In genomic region chr1:2067393-2067792, GRCh38 we compare ENCODE assay signal across 1 cellular context.
TF ChIP-seq lines count a peak whose summit lies in the region.

No MANE protein-coding gene starts in this region.

TF ChIP-seq in IMR-90, 13 proteins besides CTCF, POLR2A, EP300 and RAD21 (continued from another document):
- TF ChIP-seq MXI1 (IDR thresholded peaks at IDR 0.05; ENCODE audit: borderline replicate concordance, low read depth, low read length) (no peak), CHD1 (IDR thresholded peaks at IDR 0.05; ENCODE audit: low read depth, low read length) (no peak), RCOR1 (IDR thresholded peaks at IDR 0.05; ENCODE audit: insufficient replicate concordance, low read length) (no peak), NFE2L2 (IDR thresholded peaks at IDR 0.05; ENCODE audit: low read depth, low read length) (no peak)
- TF ChIP-seq, protein P1, sequence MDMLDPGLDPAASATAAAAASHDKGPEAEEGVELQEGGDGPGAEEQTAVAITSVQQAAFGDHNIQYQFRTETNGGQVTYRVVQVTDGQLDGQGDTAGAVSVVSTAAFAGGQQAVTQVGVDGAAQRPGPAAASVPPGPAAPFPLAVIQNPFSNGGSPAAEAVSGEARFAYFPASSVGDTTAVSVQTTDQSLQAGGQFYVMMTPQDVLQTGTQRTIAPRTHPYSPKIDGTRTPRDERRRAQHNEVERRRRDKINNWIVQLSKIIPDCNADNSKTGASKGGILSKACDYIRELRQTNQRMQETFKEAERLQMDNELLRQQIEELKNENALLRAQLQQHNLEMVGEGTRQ (IDR thresholded peaks at IDR 0.05; ENCODE audit: low read depth, low read length) = no peak
